9 cellular contexts compared by ENCODE assay signal in genomic region chr17:2982854-2983636, GRCh38.
DNase-seq lines count a peak whose midpoint lies in the region; ATAC-seq, FAIRE-seq and TF ChIP-seq lines count a peak whose summit lies in the region.
"Had no signal": no experiment of that assay in that cellular context is flagged by ENCODE, and none has a peak within 500 bp of the region (broad histone marks: within the 10 kb centered on the region; RNA-seq: fewer than 3 reads in every experiment).

No MANE protein-coding gene starts in this region.

- no peaks in the 10 kb centered on the region for H3K36me3 ChIP-seq in mucosa of stomach (ENCODE audit: control insufficient read depth, insufficient read depth, low read length)
- peaks cover 14% of the 10 kb centered on the region for H3K36me3 ChIP-seq in mammary epithelial cell (ENCODE audit: insufficient read depth, low read length)

- CTCF ChIA-PET in A549 (lab: Yijun Ruan, JAX), result interaction anchor here (0.5 to 4.4 kb wide), 30 partner anchors 9 to 1198 kb away, joined by 3 to 41 read pairs (median 5); no protein-coding TSS in a partner anchor
- CTCF ChIA-PET in mammary epithelial cell (lab: Charles Lee; ENCODE audit: low non-redundant PET), result no interaction called here

- no peaks in the 10 kb centered on the region for H4K20me1 ChIP-seq in mammary epithelial cell (ENCODE audit: insufficient read depth, low read length)

- FAIRE-seq in A549 (lab: Jason Lieb, UNC), result peak; percentile 65
- no peak for FAIRE-seq in GM12892 (lab: Jason Lieb, UNC)

- intact Hi-C loops in mammary epithelial cell (cut with micrococcal nuclease), result no loop called here

- H3K27ac ChIP-seq in A549 (peak overlapping the region; percentile 54 to 63), mammary epithelial cell (ENCODE audit: insufficient read depth, low read depth, low read length) (no peak overlapping the region)

- TF ChIP-seq POLR2A in A549 (IDR thresholded peaks at IDR 0.05; ENCODE audit: low read length), result no peak
- no peak for TF ChIP-seq POLR2A in GM12892 (IDR thresholded peaks at IDR 0.05; ENCODE audit: low read depth, low read length)

- no peaks in the 10 kb centered on the region for H3K79me2 ChIP-seq in mammary epithelial cell (ENCODE audit: insufficient read depth, low read length)

- DNase-seq in A549 (ENCODE audit: low read depth in 1 of 2, low spot score in 1 of 2) (peak; percentile 77 to 89), NCI-H1694 (lab: John Stamatoyannopoulos, UW) (peak; percentile 59), epithelial cell of proximal tubule (ENCODE audit: low read depth) (peak; percentile 45), mammary epithelial cell (no peak), GM12892 (ENCODE audit: insufficient read length) (no peak)
- no peak for DNase-seq in stimulated activated CD4-positive, alpha-beta T cell treated with anti-CD3 and anti-CD28 coated beads, Interleukin-4, amount 100 ng/mL, for 24 hours

- H2AFZ ChIP-seq in mammary epithelial cell (ENCODE audit: low read depth, low read length), result no peak overlapping the region

- dilution Hi-C loops in mammary epithelial cell (cut with HindIII; ENCODE audit: low sequenced_read_pairs), result loop anchor here (5.0 kb wide), 1 partner anchor 66 kb away; no protein-coding TSS in a partner anchor

- WGBS in A549 (ENCODE audit: missing lambda C conversion rate), result 64% methylated on average over 27 of the region's 27 CpGs
- 98% methylated on average over 17 of the region's 27 CpGs for WGBS in mammary epithelial cell (ENCODE audit: low coverage, missing lambda C conversion rate)

- in situ Hi-C loops in mammary epithelial cell (cut with MboI; ENCODE audit: low sequenced_read_pairs in 2 of 2), result no loop called here

- POLR2A ChIA-PET in A549 (lab: Yijun Ruan, JAX), result no interaction called here

- H3K9me3 ChIP-seq in A549 (no peaks in the 10 kb centered on the region), mucosa of stomach (ENCODE audit: control insufficient read depth, low read length) (no peaks in the 10 kb centered on the region), mammary epithelial cell (replicated peaks; ENCODE audit: insufficient read depth, low read length) (no peaks in the 10 kb centered on the region)

- H3K27me3 ChIP-seq in mucosa of stomach (ENCODE audit: control insufficient read depth, insufficient read depth, low read length), result no peaks in the 10 kb centered on the region
- no peaks in the 10 kb centered on the region for H3K27me3 ChIP-seq in mammary epithelial cell (ENCODE audit: insufficient read depth, low read length)

- peak; percentile 30; the same call in 2 of the 3 replicates for TF ChIP-seq CTCF in A549 (IDR thresholded peaks at IDR 0.05)
- TF ChIP-seq CTCF in epithelial cell of proximal tubule (conservative IDR thresholded peaks at IDR 0.05; ENCODE audit: low read depth, low read length), result peak; percentile 51
- no peak for TF ChIP-seq CTCF in mammary epithelial cell (conservative IDR thresholded peaks at IDR 0.05 in 1 of 2, IDR thresholded peaks at IDR 0.05 in 1 of 2; ENCODE audit: extremely low read depth in 1 of 2, insufficient read depth in 1 of 2, low read depth in 1 of 2, low read length in 2 of 2)

- H3K4me3 ChIP-seq in A549, result no peak overlapping the region
- peak overlapping the region; percentile 7 for H3K4me3 ChIP-seq in epithelial cell of proximal tubule (ENCODE audit: low read depth, low read length)
- H3K4me3 ChIP-seq in mucosa of stomach (ENCODE audit: low read length), result no peak overlapping the region
- H3K4me3 ChIP-seq in mammary epithelial cell (replicated peaks in 1 of 3; ENCODE audit: insufficient read depth in 1 of 3, low read depth in 2 of 3, low read length in 3 of 3), result no peak overlapping the region

- H3K4me1 ChIP-seq in A549 (peaks cover 12% of the 10 kb centered on the region), mucosa of stomach (ENCODE audit: control insufficient read depth, insufficient read depth, low read length) (no peaks in the 10 kb centered on the region), mammary epithelial cell (ENCODE audit: insufficient read depth, low read length) (peaks cover 8% of the 10 kb centered on the region)

- peak overlapping the region; percentile 3 for H3K9ac ChIP-seq in mucosa of stomach (ENCODE audit: low read length)
- H3K9ac ChIP-seq in mammary epithelial cell (ENCODE audit: insufficient read depth, low read length), result no peak overlapping the region

- TF ChIP-seq RAD21 in A549 (conservative IDR thresholded peaks at IDR 0.05 in 1 of 2, IDR thresholded peaks at IDR 0.05 in 1 of 2), result peak; percentile 56 to 67

- H3K4me2 ChIP-seq in A549, result peak overlapping the region; percentile 60
- no peak overlapping the region for H3K4me2 ChIP-seq in mammary epithelial cell (ENCODE audit: insufficient read depth, low read depth, low read length)

- no TSS peak for BruUV-seq in mammary epithelial cell (replicated peaks; lab: Mats Ljungman, UMichigan)

- peak; percentile 98 for ATAC-seq in A549
- no peak for ATAC-seq in HG02852 (IDR thresholded peaks at IDR 0.05; ENCODE audit: unreplicated experiment)
- ATAC-seq: CD8-positive, alpha-beta T cell had no signal

- TF ChIP-seq EP300 in A549 (IDR thresholded peaks at IDR 0.05), result no peak

TF ChIP-seq in A549, 52 proteins besides CTCF, POLR2A, EP300 and RAD21:
- TF ChIP-seq EHMT2 (IDR thresholded peaks at IDR 0.05; ENCODE audit: low read depth) (no peak), FOSL2 (IDR thresholded peaks at IDR 0.05) (0 out of 2 replicates have a peak, but pooled peaks have one; percentile 43), FOSL2 (CRISPR knock-in tag; IDR thresholded peaks at IDR 0.05) (peak; percentile 93), SMC3 (IDR thresholded peaks at IDR 0.05) (peak; percentile 57), MAZ (IDR thresholded peaks at IDR 0.05; ENCODE audit: borderline replicate concordance, low read depth, low read length) (no peak), CEBPB (IDR thresholded peaks at IDR 0.05) (peak; percentile 15 to 54; a peak in 2 of 4 replicates), ELK1 (IDR thresholded peaks at IDR 0.05; ENCODE audit: low read depth, low read length) (no peak), MAX (IDR thresholded peaks at IDR 0.05) (peak; percentile 47)
- TF ChIP-seq, protein P1, sequence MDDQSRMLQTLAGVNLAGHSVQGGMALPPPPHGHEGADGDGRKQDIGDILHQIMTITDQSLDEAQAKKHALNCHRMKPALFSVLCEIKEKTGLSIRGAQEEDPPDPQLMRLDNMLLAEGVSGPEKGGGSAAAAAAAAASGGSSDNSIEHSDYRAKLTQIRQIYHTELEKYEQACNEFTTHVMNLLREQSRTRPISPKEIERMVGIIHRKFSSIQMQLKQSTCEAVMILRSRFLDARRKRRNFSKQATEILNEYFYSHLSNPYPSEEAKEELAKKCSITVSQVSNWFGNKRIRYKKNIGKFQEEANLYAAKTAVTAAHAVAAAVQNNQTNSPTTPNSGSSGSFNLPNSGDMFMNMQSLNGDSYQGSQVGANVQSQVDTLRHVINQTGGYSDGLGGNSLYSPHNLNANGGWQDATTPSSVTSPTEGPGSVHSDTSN (IDR thresholded peaks at IDR 0.05), result peak; percentile 44; the same call in 1 of the 2 replicates
TF ChIP-seq in A549: peak in this region for 5.

Comparison
In these comparisons a context has a peak if more than half of its experiments do, and no peak if none do; other contexts are left out.
1. DNase-seq: peak in A549 (2 of 2), NCI-H1694 (single experiment) and epithelial cell of proximal tubule (single experiment); none in stimulated activated CD4-positive, alpha-beta T cell treated with anti-CD3 and anti-CD28 coated beads, Interleukin-4, amount 100 ng/mL, for 24 hours (single experiment), mammary epithelial cell (single experiment) and GM12892 (single experiment).
2. CTCF ChIP-seq: peak in A549 (single experiment) and epithelial cell of proximal tubule (single experiment); none in mammary epithelial cell (0 of 2).